ENCODE assay signal across 9 cellular contexts in genomic region chr4:85779165-85779564, GRCh38.
DNase-seq lines count a peak whose midpoint lies in the region; ATAC-seq, FAIRE-seq and TF ChIP-seq lines count a peak whose summit lies in the region.
"Had no signal": no experiment of that assay in that cellular context is flagged by ENCODE, and none has a peak within 500 bp of the region (broad histone marks: within the 10 kb centered on the region; RNA-seq: fewer than 3 reads in every experiment).

No MANE protein-coding gene starts in this region.

- H3K9me3 ChIP-seq in pancreas, result no peaks in the 10 kb centered on the region

- peak; percentile 65 for FAIRE-seq in pancreas (lab: Jason Lieb, UNC)
- FAIRE-seq: K562 had no signal

- no peaks in the 10 kb centered on the region for H3K36me3 ChIP-seq in pancreas

- H3K27me3 ChIP-seq in dorsolateral prefrontal cortex (no peaks in the 10 kb centered on the region), pancreas (no peaks in the 10 kb centered on the region)

- intact Hi-C loops in dorsolateral prefrontal cortex (cut with DNase I), result no loop called here
- intact Hi-C loops in pancreas (cut with DNase I), result no loop called here

- H3K4me3 ChIP-seq in dorsolateral prefrontal cortex (peak overlapping the region in 32 of 59 donors; percentile 1 to 46 (median 24)), pancreas (peak overlapping the region in 1 of 4 donors; percentile 11)
- H3K4me3 ChIP-seq: K562 had no signal

- H3K27ac ChIP-seq in dorsolateral prefrontal cortex (peak overlapping the region in 10 of 59 donors; percentile 1 to 77 (median 28)), pancreas (peak overlapping the region in 2 of 4 donors; percentile 55 to 64)

- no peak for DNase-seq in dorsolateral prefrontal cortex
- DNase-seq in pancreas, result no peak
- no peak for DNase-seq in DMS53 (lab: John Stamatoyannopoulos, UW)
- no peak for DNase-seq in NCI-H187 treated with DMSO at 0.1 percent for 48 hours (lab: John Stamatoyannopoulos, UW)

- peaks cover 7 to 23% (median 14%) of the 10 kb centered on the region in 3 donors for H3K4me1 ChIP-seq in pancreas

- ATAC-seq in GM18498 (IDR thresholded peaks at IDR 0.05; ENCODE audit: unreplicated experiment), result peak; percentile 30
- peak; percentile 25 for ATAC-seq in HG03342 (IDR thresholded peaks at IDR 0.05; ENCODE audit: unreplicated experiment)
- peak in 3 of 4 donors; percentile 51 to 57 (median 52) for ATAC-seq in pancreas
- ATAC-seq in HG03521 (IDR thresholded peaks at IDR 0.05; ENCODE audit: unreplicated experiment), result no peak
- no peak for ATAC-seq in GM21717 (IDR thresholded peaks at IDR 0.05; ENCODE audit: unreplicated experiment)
- ATAC-seq: K562 had no signal

- TF ChIP-seq CTCF in dorsolateral prefrontal cortex (IDR thresholded peaks at IDR 0.05 in 54 of 56, conservative IDR thresholded peaks at IDR 0.05 in 2 of 56; ENCODE audit: low read depth in 1 of 56, partially characterized antibody in 56 of 56) (no peak), pancreas (IDR thresholded peaks at IDR 0.05) (no peak)

Comparison
In these comparisons a context has a peak if more than half of its experiments do, and no peak if none do; other contexts are left out.
1. ATAC-seq: peak in GM18498 (single experiment), HG03342 (single experiment) and pancreas (3 of 4); none in HG03521 (single experiment) and GM21717 (single experiment).